10 cellular contexts compared by ENCODE assay signal in genomic region chr1:16618719-16619118, GRCh38. TPM values are rescaled to one million over a fixed set of nuclear protein-coding genes. Genes with fewer than 3 reads are reported as not detected.
A peak's percentile ranks its signal among the peaks of the same experiment; 100 is the strongest.
DNase-seq lines count a peak whose midpoint lies in the region; ATAC-seq and TF ChIP-seq lines count a peak whose summit lies in the region.
"Had no signal": no experiment of that assay in that cellular context is flagged by ENCODE, and none has a peak within 500 bp of the region (broad histone marks: within the 10 kb centered on the region; RNA-seq: fewer than 3 reads in every experiment).

No MANE protein-coding gene starts in this region.

- no peak overlapping the region for H2BK15ac ChIP-seq in H9 (ENCODE audit: low read depth, low read length)

- no peak overlapping the region for H3K4me3 ChIP-seq in heart left ventricle
- no peak overlapping the region for H3K4me3 ChIP-seq in effector memory CD4-positive, alpha-beta T cell (ENCODE audit: insufficient read depth, low read depth, low read length, poor library complexity, severe bottlenecking)

- no peaks in the 10 kb centered on the region for H3K4me1 ChIP-seq in H9 (ENCODE audit: insufficient read depth, low read length)
- H3K4me1 ChIP-seq in heart left ventricle: peaks cover 0 to 6% (median 5%) of the 10 kb centered on the region in 12 donors
- H3K4me1 ChIP-seq in effector memory CD4-positive, alpha-beta T cell (ENCODE audit: control insufficient read depth, insufficient read depth, low read length, poor library complexity, severe bottlenecking): peaks cover 2% of the 10 kb centered on the region

- H3K4ac ChIP-seq in H9 (ENCODE audit: low read depth, low read length): no peak overlapping the region

- H3K56ac ChIP-seq in H9 (ENCODE audit: insufficient read length, low read depth, low read length): no peak overlapping the region

- H3K9me3 ChIP-seq in H9 (ENCODE audit: control insufficient read depth, low read depth, low read length): no peaks in the 10 kb centered on the region
- H3K9me3 ChIP-seq in heart left ventricle: no peaks in the 10 kb centered on the region
- H3K9me3 ChIP-seq in effector memory CD4-positive, alpha-beta T cell (ENCODE audit: control insufficient read depth, low read length): no peaks in the 10 kb centered on the region
- H3K9me3 ChIP-seq: Caco-2 had no signal

- no peak overlapping the region for H3K18ac ChIP-seq in H9 (ENCODE audit: insufficient read length, low read depth, low read length)

- no peak for TF ChIP-seq POLR2A in heart left ventricle (IDR thresholded peaks at IDR 0.05)

- H3K9ac ChIP-seq in H9 (ENCODE audit: extremely low read depth, insufficient read length, low read length): no peak overlapping the region

- H3T11ph ChIP-seq in H9 (ENCODE audit: low read length): no peak overlapping the region

- H2AK5ac ChIP-seq in H9 (ENCODE audit: insufficient read length, low read length): no peak overlapping the region

- H4K5ac ChIP-seq in H9 (ENCODE audit: insufficient read length, low read depth, low read length): no peak overlapping the region

- H3K36me3 Mint-ChIP-seq in H9 (ENCODE audit: insufficient read depth in 1 of 3, low read depth in 3 of 3): no peaks in the 10 kb centered on the region

- no peaks in the 10 kb centered on the region for H3K9me3 Mint-ChIP-seq in H9

- no peaks in the 10 kb centered on the region for H3K79me2 ChIP-seq in H9 (ENCODE audit: insufficient read depth, low read length)

- no peak overlapping the region for H2BK5ac ChIP-seq in H9 (ENCODE audit: insufficient read length, low read length)

- DNase-seq in D341Med (ENCODE audit: low spot score): peak; percentile 44
- peak; percentile 94 for DNase-seq in H9
- DNase-seq in heart left ventricle: peak; percentile 5 to 74 (median 22)
- peak; percentile 24 for DNase-seq in omental fat pad (ENCODE audit: low spot score)
- no peak for DNase-seq in Kasumi-1 (lab: John Stamatoyannopoulos, UW)
- no peak for DNase-seq in effector memory CD4-positive, alpha-beta T cell
- no peak for DNase-seq in RPMI8226
- DNase-seq: SHP77 treated with DMSO at 0.1 percent for 48 hours had no signal

- H3K4me2 ChIP-seq in H9 (ENCODE audit: insufficient read depth, insufficient read length, low read length): no peak overlapping the region

- intact Hi-C loops in heart left ventricle (cut with DNase I): loop anchor here in 1 of 10 donors (2.0 kb wide), 1 partner anchor 14 kb away; no protein-coding TSS in a partner anchor

- ATAC-seq in heart left ventricle (no peak), omental fat pad (ENCODE audit: low FRiP score) (no peak), GM21786 (IDR thresholded peaks at IDR 0.05; ENCODE audit: unreplicated experiment) (no peak)

- H3K27ac ChIP-seq in H9 (ENCODE audit: insufficient read length, low read depth, low read length): no peak overlapping the region
- H3K27ac ChIP-seq in heart left ventricle: no peak overlapping the region
- no peak overlapping the region for H3K27ac ChIP-seq in effector memory CD4-positive, alpha-beta T cell (ENCODE audit: insufficient read depth, low read length, poor library complexity, severe bottlenecking)

- H3K27me3 Mint-ChIP-seq in H9 (ENCODE audit: low read depth): no peaks in the 10 kb centered on the region

- no peak overlapping the region for H3K4me3 Mint-ChIP-seq in H9

- WGBS in H9 (ENCODE audit: extremely low coverage, insufficient read length, low lambda C conversion rate): no CpG with 5 or more reads among the region's 15 CpGs
- 77 to 78% (median 78%) methylated on average over 15 of the region's 15 CpGs for WGBS in heart left ventricle, 4 donors

- peak overlapping the region; percentile 50; the same call in 1 of the 2 replicates for H3K14ac ChIP-seq in H9 (ENCODE audit: insufficient read depth, low read length)

- TF ChIP-seq CTCF in H9 (conservative IDR thresholded peaks at IDR 0.05) (peak; percentile 52), heart left ventricle (IDR thresholded peaks at IDR 0.05) (no peak), omental fat pad (IDR thresholded peaks at IDR 0.05) (no peak)

- peaks cover 0 to 51% (median 35%) of the 10 kb centered on the region in 9 donors for H3K36me3 ChIP-seq in heart left ventricle
- peaks cover 13% of the 10 kb centered on the region for H3K36me3 ChIP-seq in effector memory CD4-positive, alpha-beta T cell (ENCODE audit: control insufficient read depth, insufficient read depth, low read length)

- no peak overlapping the region for H2BK120ac ChIP-seq in H9 (ENCODE audit: low read depth, low read length, poor library complexity, severe bottlenecking)

- H3K23ac ChIP-seq in H9 (ENCODE audit: insufficient read length, low read depth, low read length): no peak overlapping the region

- no peaks in the 10 kb centered on the region for H4K20me1 ChIP-seq in H9 (ENCODE audit: control insufficient read depth, insufficient read depth, insufficient read length)

- H4K8ac ChIP-seq in H9 (replicated peaks; ENCODE audit: insufficient read length, low read depth, low read length): no peak overlapping the region

- H3K4me1 Mint-ChIP-seq in H9: no peaks in the 10 kb centered on the region

- H3K27ac Mint-ChIP-seq in H9: no peak overlapping the region

- no peak overlapping the region for H4K91ac ChIP-seq in H9 (ENCODE audit: insufficient read length, low read depth, low read length)

- peaks cover 2% of the 10 kb centered on the region for H3K23me2 ChIP-seq in H9 (ENCODE audit: insufficient read length, low read depth, low read length, poor library complexity, severe bottlenecking)

- no peaks in the 10 kb centered on the region for H3K79me1 ChIP-seq in H9 (ENCODE audit: insufficient read depth, low read depth, low read length, poor library complexity, severe bottlenecking)

- H2AFZ ChIP-seq in H9 (ENCODE audit: low read length): no peak overlapping the region

- no peak overlapping the region for H2BK20ac ChIP-seq in H9 (ENCODE audit: low read depth, low read length, poor library complexity, severe bottlenecking)

- H2BK12ac ChIP-seq in H9 (ENCODE audit: insufficient read length, low read depth, low read length): no peak overlapping the region

- H3K27me3 ChIP-seq in H9 (ENCODE audit: insufficient read depth, low read length) (peaks cover 6% of the 10 kb centered on the region; the same call in 1 of the 2 replicates), heart left ventricle (peaks cover 0 to 8% (median 0%) of the 10 kb centered on the region in 9 donors)
- no peaks in the 10 kb centered on the region for H3K27me3 ChIP-seq in effector memory CD4-positive, alpha-beta T cell (replicated peaks; ENCODE audit: control insufficient read depth, insufficient read depth, low read length, poor library complexity, severe bottlenecking)

RNA-seq across cellular contexts. Expression of gene NBPF1, which starts 5.4 kb away (rescaled TPM):
- total RNA-seq in H9 (2021): 27.7 and 29.3 TPM in 2 replicates
- total RNA-seq in heart left ventricle: 10 to 100 TPM in 8 of 9 donors, 1 to 10 TPM in 1; 4.7 to 18.2 (median 14.3) TPM
- 1 to 10 TPM; 4.4 to 4.8 TPM for polyA plus RNA-seq in heart left ventricle
- 10 to 100 TPM; 22.9 to 63.6 (median 41.6) TPM for total RNA-seq in omental fat pad

RNA-seq across cellular contexts. Expression of gene RNU1-3, which starts 48.0 kb away (rescaled TPM):
- total RNA-seq in H9 (2021): 1,874 and 2,051 TPM in 2 replicates
- total RNA-seq in heart left ventricle: 1,000 to 10,000 TPM in 6 of 9 donors, 100 to 1,000 TPM in 1, not detected in 2; 364 to 3,776 (median 2,470) TPM
- not detected for polyA plus RNA-seq in heart left ventricle
- under 1 TPM; under 0.01 TPM for total RNA-seq in omental fat pad

Comparison
In these comparisons a context has a peak if more than half of its experiments do, and no peak if none do; other contexts are left out.
1. DNase-seq: peak in D341Med (single experiment), H9 (single experiment), heart left ventricle (5 of 5) and omental fat pad (single experiment); none in Kasumi-1 (0 of 2), effector memory CD4-positive, alpha-beta T cell (0 of 3) and RPMI8226 (single experiment).